Comparison of ENCODE assay signal across 31 cellular contexts in genomic region chr14:88911811-88912210, GRCh38.
"Had no signal": no experiment of that assay in that cellular context is flagged by ENCODE, and none has a peak within 500 bp of the region (broad histone marks: within the 10 kb centered on the region; RNA-seq: fewer than 3 reads in every experiment).

No MANE protein-coding gene starts in this region.

- H3K27ac Mint-ChIP-seq: activated B cell treated with CpG ODN at 0.5 μM for 24 hours; activated CD8-positive, alpha-beta T cell treated with anti-CD3 and anti-CD28 coated beads for 36 hours; activated naive CD8-positive, alpha-beta T cell; activated T-helper 17 cell treated with anti-CD3 and anti-CD28 coated beads, Interleukin-2, amount 50 U/mL, for 72 hours; effector memory CD8-positive, alpha-beta T cell; T-helper 17 cell; T-helper 2 cell treated with Interferon-gamma antibody and Interleukin-4, amounts not matched to agents 5 μg/mL and 100 μg/mL, for 36 hours had no signal

- H3K36me3 ChIP-seq: esophagus muscularis mucosa, gastroesophageal sphincter, WERI-Rb-1 had no signal

- H3K9me3 Mint-ChIP-seq: activated CD8-positive, alpha-beta T cell treated with anti-CD3 and anti-CD28 coated beads for 36 hours; effector memory CD8-positive, alpha-beta T cell had no signal

- DNase-seq: activated B cell treated with CpG ODN at 0.5 μM for 24 hours; activated CD4-positive, alpha-beta T cell treated with anti-CD3 and anti-CD28 coated beads for 48 hours; activated CD4-positive, alpha-beta T cell treated with anti-CD3 and anti-CD28 coated beads, Interleukin-2, amount 50 U/mL, for 1 hour; activated CD4-positive, alpha-beta T cell treated with anti-CD3 and anti-CD28 coated beads, Interleukin-2, amount 50 U/mL, for 48 hours; activated CD8-positive, alpha-beta memory T cell treated with anti-CD3 and anti-CD28 coated beads for 24 hours; activated CD8-positive, alpha-beta T cell treated with anti-CD3 and anti-CD28 coated beads for 36 hours; activated effector memory CD4-positive, alpha-beta T cell treated with Interleukin-2 at 50 U/mL for 16 hours; activated gamma-delta T cell treated with Interleukin-2 at 50 U/mL for 16 hours; activated naive CD4-positive, alpha-beta T cell treated with anti-CD3 and anti-CD28 coated beads, Interleukin-2, amount 50 U/mL, for 16 hours; activated naive CD4-positive, alpha-beta T cell treated with Interleukin-2 at 50 U/mL for 16 hours; activated T-cell treated with anti-CD3 and anti-CD28 coated beads, Interleukin-2, amount 50 U/mL, for 4 hours; amniotic stem cell; aorta; body of pancreas; cortex of kidney; dermis blood vessel endothelial cell; effector CD4-positive, alpha-beta T cell; effector memory CD8-positive, alpha-beta T cell; erythroblast; foreskin keratinocyte; T-helper 1 cell; T-helper 17 cell; T1000; WERI-Rb-1 had no signal

- H3K4me1 Mint-ChIP-seq: activated B cell treated with CpG ODN at 0.5 μM for 24 hours; activated T-helper 17 cell treated with anti-CD3 and anti-CD28 coated beads, Interleukin-2, amount 50 U/mL, for 72 hours; T-helper 17 cell had no signal

- H3K27ac ChIP-seq: body of pancreas, esophagus muscularis mucosa, foreskin keratinocyte, gastroesophageal sphincter, WERI-Rb-1 had no signal

- H3K27me3 Mint-ChIP-seq: activated B cell treated with CpG ODN at 0.5 μM for 24 hours had no signal

- H3K4me1 ChIP-seq: body of pancreas, esophagus muscularis mucosa, foreskin keratinocyte, gastroesophageal sphincter had no signal

- H3K27me3 ChIP-seq: body of pancreas, esophagus muscularis mucosa had no signal

- H3K4me3 Mint-ChIP-seq: activated B cell treated with CpG ODN at 0.5 μM for 24 hours; activated CD8-positive, alpha-beta T cell treated with anti-CD3 and anti-CD28 coated beads for 36 hours; activated naive CD8-positive, alpha-beta T cell; activated T-cell treated with anti-CD3 and anti-CD28 coated beads, Interleukin-2, amount 50 U/mL, for 4 hours; activated T-helper 17 cell treated with anti-CD3 and anti-CD28 coated beads, Interleukin-2, amount 50 U/mL, for 72 hours; effector memory CD8-positive, alpha-beta T cell; T-helper 17 cell; T-helper 2 cell treated with Interferon-gamma antibody and Interleukin-4, amounts not matched to agents 5 μg/mL and 100 μg/mL, for 36 hours had no signal

- ATAC-seq: activated CD4-positive, CD25-positive, alpha-beta regulatory T cell treated with anti-CD3 and anti-CD28 coated beads, Interleukin-2, amount 50 U/mL, for 24 hours; activated CD8-positive, alpha-beta T cell treated with anti-CD3 and anti-CD28 coated beads for 36 hours; activated T-cell treated with anti-CD3 and anti-CD28 coated beads, Interleukin-2, amount 50 U/mL, for 4 hours; activated T-helper 17 cell treated with anti-CD3 and anti-CD28 coated beads, Interleukin-2, amount 50 U/mL, for 72 hours; body of pancreas; effector memory CD8-positive, alpha-beta T cell; foreskin keratinocyte; gastroesophageal sphincter; T-helper 17 cell had no signal

- FAIRE-seq: colon had no signal

- H3K4me3 ChIP-seq: body of pancreas, esophagus muscularis mucosa, gastroesophageal sphincter had no signal
